Comparison of ENCODE assay signal across 6 cellular contexts in the genomic region with DNA sequence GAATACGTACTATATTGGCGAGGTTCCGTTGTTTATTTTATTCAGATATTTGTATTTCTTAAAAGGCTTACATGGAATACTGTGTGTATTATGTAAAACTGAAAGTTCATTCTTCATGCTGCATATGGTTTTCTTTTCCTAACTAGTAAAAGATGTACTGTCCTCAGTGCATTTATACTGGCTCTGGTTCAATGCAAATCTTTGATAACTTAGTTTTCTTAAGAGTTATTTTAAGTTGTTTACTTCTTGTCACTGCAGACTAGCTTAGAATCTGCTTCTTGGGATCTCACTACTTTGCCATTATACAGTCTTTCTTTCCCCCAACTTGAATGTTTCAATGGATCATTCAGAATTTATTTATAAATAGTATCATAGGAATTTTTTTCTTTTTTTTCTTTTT. TPM values are rescaled to one million over a fixed set of nuclear protein-coding genes. Genes with fewer than 3 reads are reported as not detected.
"Had no signal": no experiment of that assay in that cellular context is flagged by ENCODE, and none has a peak within 500 bp of the region (broad histone marks: within the 10 kb centered on the region; RNA-seq: fewer than 3 reads in every experiment).

No MANE protein-coding gene starts in this region.

- H3K27ac Mint-ChIP-seq: GM23338, H9, IgD-negative memory B cell had no signal

- H2AFZ ChIP-seq: GM23338 had no signal

- H3K27ac ChIP-seq: HL-60 had no signal

- H3K27me3 Mint-ChIP-seq: IgD-negative memory B cell had no signal

- ATAC-seq: GM23338, HepG2 had no signal

- DNase-seq: H9, HCEC 1CT had no signal

- H3K4me1 Mint-ChIP-seq: H9, IgD-negative memory B cell had no signal

- H3K9me3 Mint-ChIP-seq: GM23338, H9 had no signal

- H3K36me3 Mint-ChIP-seq: IgD-negative memory B cell had no signal

- H3K4me3 ChIP-seq: GM23338 had no signal

- H3K4me3 Mint-ChIP-seq: GM23338, H9, IgD-negative memory B cell had no signal

- H3K4me2 ChIP-seq: GM23338 had no signal

RNA-seq across cellular contexts. Expression of gene ADGRB3, which starts 42.0 kb away (rescaled TPM):
- total RNA-seq: HepG2 had no signal
- polyA plus RNA-seq: HepG2, IgD-negative memory B cell had no signal
